8 cellular contexts compared by ENCODE assay signal in the genomic region with DNA sequence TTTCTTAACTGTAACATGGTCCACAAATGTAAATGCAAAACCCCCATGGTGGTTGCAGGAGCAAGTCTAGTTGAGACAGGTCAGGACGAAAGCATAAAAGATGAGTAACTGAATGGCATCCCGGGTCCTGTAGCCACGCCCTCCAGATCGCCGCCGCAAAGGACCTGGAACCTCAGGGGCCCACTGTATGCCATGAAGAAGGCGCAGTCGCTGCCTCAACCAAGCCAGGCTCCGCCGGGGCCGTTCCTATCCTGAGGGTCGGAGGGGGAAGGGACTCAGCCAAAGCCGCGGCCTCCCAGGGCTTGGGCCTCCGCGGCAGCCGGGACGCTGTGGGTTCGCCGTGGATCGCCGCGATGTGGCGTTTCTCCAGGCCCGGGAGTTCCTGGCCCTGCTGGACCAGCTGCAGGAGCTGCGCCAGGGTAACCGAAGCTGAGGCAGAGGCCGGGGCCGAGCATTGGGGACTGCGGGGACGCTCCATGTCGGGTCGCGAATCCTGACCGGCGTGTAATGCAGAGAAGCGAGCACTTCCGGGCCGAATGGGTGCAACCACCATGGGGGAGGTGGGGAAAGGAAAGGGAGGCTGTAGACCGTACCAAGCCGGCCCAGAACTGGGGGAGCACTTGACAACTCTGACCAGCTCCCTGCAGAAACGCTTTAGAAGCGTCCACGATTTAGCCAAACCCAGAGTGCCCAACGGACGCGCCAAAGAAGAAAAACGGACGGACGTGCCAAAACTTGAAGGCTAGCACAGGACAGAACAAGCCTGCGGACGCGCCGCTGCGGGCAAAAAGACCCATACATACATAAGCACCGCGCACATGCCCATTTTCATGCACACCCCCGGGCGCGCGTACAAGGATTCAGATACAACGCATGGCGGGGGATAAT. TPM values are rescaled to one million over a fixed set of nuclear protein-coding genes. Genes with fewer than 3 reads are reported as not detected.
DNase-seq lines count a peak whose midpoint lies in the region; ATAC-seq and TF ChIP-seq lines count a peak whose summit lies in the region.

No MANE protein-coding gene starts in this region.

- H2AFZ ChIP-seq in SU-DHL-6 (ENCODE audit: low read depth, low read length, severe bottlenecking) (peak overlapping the region; percentile 72), parathyroid adenoma (peak overlapping the region; percentile 93)

- peak overlapping the region; percentile 80 for H3K27ac ChIP-seq in SU-DHL-6 (ENCODE audit: low read depth, low read length)
- H3K27ac ChIP-seq in cardiac muscle cell = peak overlapping the region; percentile 95
- H3K27ac ChIP-seq in parathyroid adenoma = peak overlapping the region; percentile 95
- peak overlapping the region; percentile 88 to 96 for H3K27ac ChIP-seq in tibial artery

- peak overlapping the region; percentile 77 for H3K4me2 ChIP-seq in SU-DHL-6 (ENCODE audit: low read depth, low read length, poor library complexity, severe bottlenecking)
- peak overlapping the region; percentile 80 for H3K4me2 ChIP-seq in parathyroid adenoma (ENCODE audit: low read length)

- intact Hi-C loops in tibial artery (cut with DNase I; ENCODE audit: low total_unique reads) = no loop called here

- H3K36me3 ChIP-seq in SU-DHL-6 (ENCODE audit: low read length) (peaks cover 5% of the 10 kb centered on the region; the same call in 1 of the 2 replicates), cardiac muscle cell (peaks cover 9% of the 10 kb centered on the region), parathyroid adenoma (ENCODE audit: control insufficient read depth, insufficient read depth, low read length) (no peaks in the 10 kb centered on the region), tibial artery (peaks cover 12 to 31% (median 17%) of the 10 kb centered on the region in 3 donors)

- peak overlapping the region; percentile 92 for H3K27ac Mint-ChIP-seq in activated naive CD8-positive, alpha-beta T cell treated with anti-CD3 and anti-CD28 coated beads, Interleukin-2, amount 50 U/mL, for 24 hours

- H3K9ac ChIP-seq in SU-DHL-6 (ENCODE audit: low read length) (peak overlapping the region; percentile 81), parathyroid adenoma (peak overlapping the region; percentile 95)

- H3K4me1 ChIP-seq in cardiac muscle cell (ENCODE audit: low read depth) (peaks cover 18% of the 10 kb centered on the region), parathyroid adenoma (no peaks in the 10 kb centered on the region), tibial artery (peaks cover 0 to 16% (median 9%) of the 10 kb centered on the region in 4 donors)

- peaks cover 43% of the 10 kb centered on the region for H3F3A ChIP-seq in SU-DHL-6 (ENCODE audit: insufficient read depth)

- H3K27me3 Mint-ChIP-seq in activated naive CD8-positive, alpha-beta T cell treated with anti-CD3 and anti-CD28 coated beads, Interleukin-2, amount 50 U/mL, for 24 hours = no peaks in the 10 kb centered on the region

- H3K4me3 Mint-ChIP-seq in activated naive CD8-positive, alpha-beta T cell treated with anti-CD3 and anti-CD28 coated beads, Interleukin-2, amount 50 U/mL, for 24 hours = peak overlapping the region; percentile 90

- no peaks in the 10 kb centered on the region for H3K9me2 ChIP-seq in SU-DHL-6 (replicated peaks; ENCODE audit: insufficient read depth, low read length)

- TF ChIP-seq CTCF in SU-DHL-6 (IDR thresholded peaks at IDR 0.05; ENCODE audit: insufficient read depth, low read length, poor library complexity, severe bottlenecking) (no peak), cardiac muscle cell (IDR thresholded peaks at IDR 0.05; ENCODE audit: low read depth, low read length) (no peak), parathyroid adenoma (IDR thresholded peaks at IDR 0.05) (no peak), tibial artery (IDR thresholded peaks at IDR 0.05) (no peak)

- peak; percentile 82 for ATAC-seq in HG02588 (IDR thresholded peaks at IDR 0.05; ENCODE audit: unreplicated experiment)
- peak; percentile 88 for ATAC-seq in activated naive CD8-positive, alpha-beta T cell treated with anti-CD3 and anti-CD28 coated beads, Interleukin-2, amount 50 U/mL, for 24 hours

- H3K9me3 ChIP-seq in SU-DHL-6 (ENCODE audit: insufficient read depth, low read length) (no peaks in the 10 kb centered on the region), cardiac muscle cell (ENCODE audit: low read depth) (no peaks in the 10 kb centered on the region), parathyroid adenoma (ENCODE audit: control insufficient read depth, low read length) (no peaks in the 10 kb centered on the region), tibial artery (no peaks in the 10 kb centered on the region)

- H3K27me3 ChIP-seq in SU-DHL-6 (ENCODE audit: low read length) (no peaks in the 10 kb centered on the region), cardiac muscle cell (no peaks in the 10 kb centered on the region), parathyroid adenoma (ENCODE audit: control insufficient read depth, insufficient read depth, low read length) (no peaks in the 10 kb centered on the region), tibial artery (no peaks in the 10 kb centered on the region)

- H3K79me2 ChIP-seq in SU-DHL-6 (ENCODE audit: insufficient read depth, low read length) = no peaks in the 10 kb centered on the region
- no peaks in the 10 kb centered on the region for H3K79me2 ChIP-seq in parathyroid adenoma

- H3K4me3 ChIP-seq in GM08714 (ENCODE audit: low read length) (peak overlapping the region; percentile 78), SU-DHL-6 (ENCODE audit: insufficient read depth, low read length, poor library complexity, severe bottlenecking) (peak overlapping the region; percentile 65), cardiac muscle cell (peak overlapping the region; percentile 80), parathyroid adenoma (ENCODE audit: low read depth, low read length) (peak overlapping the region; percentile 89), tibial artery (peak overlapping the region; percentile 74 to 94)

- DNase-seq in NCI-H1092 treated with DMSO at 0.1 percent for 48 hours (lab: John Stamatoyannopoulos, UW) = peak; percentile 94
- peak; percentile 91 for DNase-seq in activated naive CD8-positive, alpha-beta T cell treated with anti-CD3 and anti-CD28 coated beads, Interleukin-2, amount 50 U/mL, for 24 hours
- DNase-seq in cardiac muscle cell (ENCODE audit: low read depth in 1 of 2, low spot score in 1 of 2) = peak; percentile 93 to 99
- DNase-seq in tibial artery = peak; percentile 93 to 96

- no peaks in the 10 kb centered on the region for H3K9me3 Mint-ChIP-seq in activated naive CD8-positive, alpha-beta T cell treated with anti-CD3 and anti-CD28 coated beads, Interleukin-2, amount 50 U/mL, for 24 hours

- H3K36me3 Mint-ChIP-seq in activated naive CD8-positive, alpha-beta T cell treated with anti-CD3 and anti-CD28 coated beads, Interleukin-2, amount 50 U/mL, for 24 hours (ENCODE audit: low read depth) = peaks cover 28% of the 10 kb centered on the region

- H3K4me1 Mint-ChIP-seq in activated naive CD8-positive, alpha-beta T cell treated with anti-CD3 and anti-CD28 coated beads, Interleukin-2, amount 50 U/mL, for 24 hours = peaks cover 53% of the 10 kb centered on the region

- H4K20me1 ChIP-seq in SU-DHL-6 (ENCODE audit: low read depth, low read length) = no peaks in the 10 kb centered on the region

RNA-seq across cellular contexts. Expression of gene RPL7L1, which starts 11.1 kb away (rescaled TPM):
- total RNA-seq in cardiac muscle cell = 75.6 and 85.4 TPM in 2 replicates
- 89.5 and 121 TPM in 2 replicates for polyA plus RNA-seq in cardiac muscle cell

RNA-seq across cellular contexts. Expression of gene PTCRA, which starts 25.3 kb away (rescaled TPM):
- total RNA-seq in cardiac muscle cell = not detected in 2 replicates
- not detected in 2 replicates for polyA plus RNA-seq in cardiac muscle cell

RNA-seq across cellular contexts. Expression of gene CNPY3, which starts 38.7 kb away (rescaled TPM):
- total RNA-seq in cardiac muscle cell = 73.0 and 78.1 TPM in 2 replicates
- polyA plus RNA-seq in cardiac muscle cell = 70.7 and 89.9 TPM in 2 replicates

Comparison
In these comparisons a context has a peak if more than half of its experiments do, and no peak if none do; other contexts are left out.
1. Peak in every context shown above with its lines: DNase-seq, ATAC-seq, H3K4me3 ChIP-seq and H3K27ac ChIP-seq.